Comparison of ENCODE assay signal across 1 cellular context in the genomic region with DNA sequence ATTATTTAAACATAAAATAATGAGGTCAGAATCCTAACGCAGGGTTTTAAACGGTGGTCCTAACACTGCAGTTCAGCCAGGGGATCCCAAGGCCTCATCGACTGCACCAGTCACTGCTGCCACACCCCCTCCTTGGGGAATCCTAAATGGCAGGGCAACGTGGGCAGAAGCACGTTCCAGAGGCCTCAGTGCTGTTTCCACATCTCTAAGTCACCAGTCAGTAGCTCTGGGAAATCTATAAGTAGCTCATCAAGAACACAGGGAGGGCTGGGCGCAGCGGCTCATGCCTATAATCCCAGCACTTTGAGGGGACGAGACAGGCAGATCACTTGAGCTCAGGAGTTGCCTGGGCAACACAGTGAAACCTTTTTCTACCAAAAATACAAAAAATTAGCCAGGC.
TF ChIP-seq lines count a peak whose summit lies in the region.

No MANE protein-coding gene starts in this region.

TF ChIP-seq in GM23338, 12 proteins besides CTCF, POLR2A, EP300 and RAD21:
- TF ChIP-seq, protein P1, sequence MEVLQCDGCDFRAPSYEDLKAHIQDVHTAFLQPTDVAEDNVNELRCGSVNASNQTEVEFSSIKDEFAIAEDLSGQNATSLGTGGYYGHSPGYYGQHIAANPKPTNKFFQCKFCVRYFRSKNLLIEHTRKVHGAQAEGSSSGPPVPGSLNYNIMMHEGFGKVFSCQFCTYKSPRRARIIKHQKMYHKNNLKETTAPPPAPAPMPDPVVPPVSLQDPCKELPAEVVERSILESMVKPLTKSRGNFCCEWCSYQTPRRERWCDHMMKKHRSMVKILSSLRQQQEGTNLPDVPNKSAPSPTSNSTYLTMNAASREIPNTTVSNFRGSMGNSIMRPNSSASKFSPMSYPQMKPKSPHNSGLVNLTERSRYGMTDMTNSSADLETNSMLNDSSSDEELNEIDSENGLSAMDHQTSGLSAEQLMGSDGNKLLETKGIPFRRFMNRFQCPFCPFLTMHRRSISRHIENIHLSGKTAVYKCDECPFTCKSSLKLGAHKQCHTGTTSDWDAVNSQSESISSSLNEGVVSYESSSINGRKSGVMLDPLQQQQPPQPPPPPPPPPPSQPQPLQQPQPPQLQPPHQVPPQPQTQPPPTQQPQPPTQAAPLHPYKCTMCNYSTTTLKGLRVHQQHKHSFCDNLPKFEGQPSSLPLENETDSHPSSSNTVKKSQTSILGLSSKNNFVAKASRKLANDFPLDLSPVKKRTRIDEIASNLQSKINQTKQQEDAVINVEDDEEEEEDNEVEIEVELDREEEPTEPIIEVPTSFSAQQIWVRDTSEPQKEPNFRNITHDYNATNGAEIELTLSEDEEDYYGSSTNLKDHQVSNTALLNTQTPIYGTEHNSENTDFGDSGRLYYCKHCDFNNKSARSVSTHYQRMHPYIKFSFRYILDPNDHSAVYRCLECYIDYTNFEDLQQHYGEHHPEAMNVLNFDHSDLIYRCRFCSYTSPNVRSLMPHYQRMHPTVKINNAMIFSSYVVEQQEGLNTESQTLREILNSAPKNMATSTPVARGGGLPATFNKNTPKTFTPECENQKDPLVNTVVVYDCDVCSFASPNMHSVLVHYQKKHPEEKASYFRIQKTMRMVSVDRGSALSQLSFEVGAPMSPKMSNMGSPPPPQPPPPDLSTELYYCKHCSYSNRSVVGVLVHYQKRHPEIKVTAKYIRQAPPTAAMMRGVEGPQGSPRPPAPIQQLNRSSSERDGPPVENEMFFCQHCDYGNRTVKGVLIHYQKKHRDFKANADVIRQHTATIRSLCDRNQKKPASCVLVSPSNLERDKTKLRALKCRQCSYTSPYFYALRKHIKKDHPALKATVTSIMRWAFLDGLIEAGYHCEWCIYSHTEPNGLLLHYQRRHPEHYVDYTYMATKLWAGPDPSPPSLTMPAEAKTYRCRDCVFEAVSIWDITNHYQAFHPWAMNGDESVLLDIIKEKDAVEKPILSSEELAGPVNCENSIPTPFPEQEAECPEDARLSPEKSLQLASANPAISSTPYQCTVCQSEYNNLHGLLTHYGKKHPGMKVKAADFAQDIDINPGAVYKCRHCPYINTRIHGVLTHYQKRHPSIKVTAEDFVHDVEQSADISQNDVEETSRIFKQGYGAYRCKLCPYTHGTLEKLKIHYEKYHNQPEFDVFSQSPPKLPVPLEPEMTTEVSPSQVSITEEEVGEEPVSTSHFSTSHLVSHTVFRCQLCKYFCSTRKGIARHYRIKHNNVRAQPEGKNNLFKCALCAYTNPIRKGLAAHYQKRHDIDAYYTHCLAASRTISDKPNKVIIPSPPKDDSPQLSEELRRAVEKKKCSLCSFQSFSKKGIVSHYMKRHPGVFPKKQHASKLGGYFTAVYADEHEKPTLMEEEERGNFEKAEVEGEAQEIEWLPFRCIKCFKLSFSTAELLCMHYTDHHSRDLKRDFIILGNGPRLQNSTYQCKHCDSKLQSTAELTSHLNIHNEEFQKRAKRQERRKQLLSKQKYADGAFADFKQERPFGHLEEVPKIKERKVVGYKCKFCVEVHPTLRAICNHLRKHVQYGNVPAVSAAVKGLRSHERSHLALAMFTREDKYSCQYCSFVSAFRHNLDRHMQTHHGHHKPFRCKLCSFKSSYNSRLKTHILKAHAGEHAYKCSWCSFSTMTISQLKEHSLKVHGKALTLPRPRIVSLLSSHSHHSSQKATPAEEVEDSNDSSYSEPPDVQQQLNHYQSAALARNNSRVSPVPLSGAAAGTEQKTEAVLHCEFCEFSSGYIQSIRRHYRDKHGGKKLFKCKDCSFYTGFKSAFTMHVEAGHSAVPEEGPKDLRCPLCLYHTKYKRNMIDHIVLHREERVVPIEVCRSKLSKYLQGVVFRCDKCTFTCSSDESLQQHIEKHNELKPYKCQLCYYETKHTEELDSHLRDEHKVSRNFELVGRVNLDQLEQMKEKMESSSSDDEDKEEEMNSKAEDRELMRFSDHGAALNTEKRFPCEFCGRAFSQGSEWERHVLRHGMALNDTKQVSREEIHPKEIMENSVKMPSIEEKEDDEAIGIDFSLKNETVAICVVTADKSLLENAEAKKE (CRISPR knock-in tag; IDR thresholded peaks at IDR 0.05) = no peak
- TF ChIP-seq ETS1 (IDR thresholded peaks at IDR 0.05) = no peak
- no peak for TF ChIP-seq ZNF331 (CRISPR knock-in tag; IDR thresholded peaks at IDR 0.05; ENCODE audit: low read depth)
- no peak for TF ChIP-seq NANOG (IDR thresholded peaks at IDR 0.05; ENCODE audit: borderline replicate concordance)
- TF ChIP-seq JUNB (IDR thresholded peaks at IDR 0.05; ENCODE audit: unreplicated experiment) = no peak
- TF ChIP-seq POLR2AphosphoS5 (IDR thresholded peaks at IDR 0.05; ENCODE audit: low read depth) = no peak
- TF ChIP-seq ZNF114 (CRISPR knock-in tag; IDR thresholded peaks at IDR 0.05) = no peak
- TF ChIP-seq EZH2phosphoT487 (IDR thresholded peaks at IDR 0.05; ENCODE audit: unreplicated experiment) = no peak
- no peak for TF ChIP-seq CREB1 (CRISPR knock-in tag; IDR thresholded peaks at IDR 0.05; ENCODE audit: low read depth)
- no peak for TF ChIP-seq STAT1 (IDR thresholded peaks at IDR 0.05; ENCODE audit: unreplicated experiment)
- TF ChIP-seq REST (IDR thresholded peaks at IDR 0.05; ENCODE audit: unreplicated experiment) = no peak
- no peak for TF ChIP-seq EZH2 (IDR thresholded peaks at IDR 0.05; ENCODE audit: low read depth, unreplicated experiment)
